1 cellular context compared by ENCODE assay signal in the genomic region with DNA sequence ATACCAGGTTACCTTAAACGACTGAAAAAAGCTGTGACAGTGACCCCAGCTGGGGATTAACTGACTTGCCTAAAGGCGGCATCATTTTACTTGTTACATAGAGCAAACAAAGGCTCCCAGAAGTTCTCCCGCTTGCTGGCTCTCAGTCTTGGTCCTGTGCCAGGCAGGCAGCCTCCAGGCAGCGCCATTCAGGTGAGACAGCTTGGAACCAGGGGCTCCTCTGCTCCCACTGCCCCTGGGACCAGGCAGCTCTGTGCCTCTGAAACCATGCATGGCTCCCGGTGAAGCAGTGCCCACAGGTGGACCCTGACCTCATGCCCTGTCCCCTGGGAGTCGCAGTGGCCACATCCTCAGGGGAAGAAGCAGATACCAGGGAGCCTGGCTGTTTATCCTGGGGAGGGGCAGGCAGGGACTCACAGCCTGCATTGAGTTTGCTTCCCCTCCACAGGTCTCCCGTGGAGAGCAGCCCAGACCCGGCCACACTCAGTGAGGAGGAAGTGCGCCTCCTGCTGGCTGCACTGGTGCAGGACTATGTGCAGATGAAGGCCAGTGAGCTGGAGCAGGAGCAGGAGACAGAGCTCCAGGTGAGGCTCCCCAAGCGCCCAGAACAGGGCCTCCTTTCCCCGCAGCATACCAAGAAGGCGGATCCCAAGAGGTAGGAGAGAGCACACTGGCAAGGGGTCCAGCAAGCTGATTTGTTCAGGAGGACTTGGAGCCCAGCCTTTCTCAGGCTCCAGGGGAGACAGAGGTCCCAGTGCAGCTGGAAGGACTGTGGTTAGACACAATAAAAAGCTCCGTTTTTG.
TF ChIP-seq lines count a peak whose summit lies in the region.

No MANE protein-coding gene starts in this region.

TF ChIP-seq in WTC11, 78 proteins besides CTCF, POLR2A, EP300 and RAD21 (continued from another document and continues in another):
- TF ChIP-seq ATF2 (CRISPR knock-in tag; IDR thresholded peaks at IDR 0.05; ENCODE audit: borderline replicate concordance, low read depth) (no peak), ZNF219 (CRISPR knock-in tag; IDR thresholded peaks at IDR 0.05; ENCODE audit: borderline replicate concordance) (no peak), ZNF121 (CRISPR knock-in tag; IDR thresholded peaks at IDR 0.05) (no peak), GABPB1 (CRISPR knock-in tag; IDR thresholded peaks at IDR 0.05) (peak; percentile 21; the same call in 1 of the 2 replicates), IRF2 (CRISPR knock-in tag; IDR thresholded peaks at IDR 0.05; ENCODE audit: borderline replicate concordance, low read depth) (no peak), NR2C2 (CRISPR knock-in tag; IDR thresholded peaks at IDR 0.05) (no peak), ATF3 (CRISPR knock-in tag; conservative IDR thresholded peaks at IDR 0.05) (no peak), FOXJ3 (CRISPR knock-in tag; IDR thresholded peaks at IDR 0.05; ENCODE audit: borderline replicate concordance) (no peak), NFE2L1 (CRISPR knock-in tag; IDR thresholded peaks at IDR 0.05) (no peak), MYBL2 (CRISPR knock-in tag; IDR thresholded peaks at IDR 0.05) (0 out of 2 replicates have a peak, but pooled peaks have one; percentile 42), FOXP1 (CRISPR knock-in tag; IDR thresholded peaks at IDR 0.05; ENCODE audit: borderline replicate concordance) (peak; percentile 41; the same call in 1 of the 2 replicates), PRRX2 (CRISPR knock-in tag; IDR thresholded peaks at IDR 0.05) (no peak), ZNF423 (CRISPR knock-in tag; IDR thresholded peaks at IDR 0.05) (no peak), ZNF396 (CRISPR knock-in tag; IDR thresholded peaks at IDR 0.05; ENCODE audit: borderline replicate concordance) (no peak), PRDM15 (CRISPR knock-in tag; IDR thresholded peaks at IDR 0.05) (no peak), JUN (CRISPR knock-in tag; IDR thresholded peaks at IDR 0.05) (no peak)
- TF ChIP-seq, protein P1, sequence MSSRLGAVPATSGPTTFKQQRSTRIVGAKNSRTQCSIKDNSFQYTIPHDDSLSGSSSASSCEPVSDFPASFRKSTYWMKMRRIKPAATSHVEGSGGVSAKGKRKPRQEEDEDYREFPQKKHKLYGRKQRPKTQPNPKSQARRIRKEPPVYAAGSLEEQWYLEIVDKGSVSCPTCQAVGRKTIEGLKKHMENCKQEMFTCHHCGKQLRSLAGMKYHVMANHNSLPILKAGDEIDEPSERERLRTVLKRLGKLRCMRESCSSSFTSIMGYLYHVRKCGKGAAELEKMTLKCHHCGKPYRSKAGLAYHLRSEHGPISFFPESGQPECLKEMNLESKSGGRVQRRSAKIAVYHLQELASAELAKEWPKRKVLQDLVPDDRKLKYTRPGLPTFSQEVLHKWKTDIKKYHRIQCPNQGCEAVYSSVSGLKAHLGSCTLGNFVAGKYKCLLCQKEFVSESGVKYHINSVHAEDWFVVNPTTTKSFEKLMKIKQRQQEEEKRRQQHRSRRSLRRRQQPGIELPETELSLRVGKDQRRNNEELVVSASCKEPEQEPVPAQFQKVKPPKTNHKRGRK (CRISPR knock-in tag; IDR thresholded peaks at IDR 0.05; ENCODE audit: borderline replicate concordance): no peak
- TF ChIP-seq, protein P2, sequence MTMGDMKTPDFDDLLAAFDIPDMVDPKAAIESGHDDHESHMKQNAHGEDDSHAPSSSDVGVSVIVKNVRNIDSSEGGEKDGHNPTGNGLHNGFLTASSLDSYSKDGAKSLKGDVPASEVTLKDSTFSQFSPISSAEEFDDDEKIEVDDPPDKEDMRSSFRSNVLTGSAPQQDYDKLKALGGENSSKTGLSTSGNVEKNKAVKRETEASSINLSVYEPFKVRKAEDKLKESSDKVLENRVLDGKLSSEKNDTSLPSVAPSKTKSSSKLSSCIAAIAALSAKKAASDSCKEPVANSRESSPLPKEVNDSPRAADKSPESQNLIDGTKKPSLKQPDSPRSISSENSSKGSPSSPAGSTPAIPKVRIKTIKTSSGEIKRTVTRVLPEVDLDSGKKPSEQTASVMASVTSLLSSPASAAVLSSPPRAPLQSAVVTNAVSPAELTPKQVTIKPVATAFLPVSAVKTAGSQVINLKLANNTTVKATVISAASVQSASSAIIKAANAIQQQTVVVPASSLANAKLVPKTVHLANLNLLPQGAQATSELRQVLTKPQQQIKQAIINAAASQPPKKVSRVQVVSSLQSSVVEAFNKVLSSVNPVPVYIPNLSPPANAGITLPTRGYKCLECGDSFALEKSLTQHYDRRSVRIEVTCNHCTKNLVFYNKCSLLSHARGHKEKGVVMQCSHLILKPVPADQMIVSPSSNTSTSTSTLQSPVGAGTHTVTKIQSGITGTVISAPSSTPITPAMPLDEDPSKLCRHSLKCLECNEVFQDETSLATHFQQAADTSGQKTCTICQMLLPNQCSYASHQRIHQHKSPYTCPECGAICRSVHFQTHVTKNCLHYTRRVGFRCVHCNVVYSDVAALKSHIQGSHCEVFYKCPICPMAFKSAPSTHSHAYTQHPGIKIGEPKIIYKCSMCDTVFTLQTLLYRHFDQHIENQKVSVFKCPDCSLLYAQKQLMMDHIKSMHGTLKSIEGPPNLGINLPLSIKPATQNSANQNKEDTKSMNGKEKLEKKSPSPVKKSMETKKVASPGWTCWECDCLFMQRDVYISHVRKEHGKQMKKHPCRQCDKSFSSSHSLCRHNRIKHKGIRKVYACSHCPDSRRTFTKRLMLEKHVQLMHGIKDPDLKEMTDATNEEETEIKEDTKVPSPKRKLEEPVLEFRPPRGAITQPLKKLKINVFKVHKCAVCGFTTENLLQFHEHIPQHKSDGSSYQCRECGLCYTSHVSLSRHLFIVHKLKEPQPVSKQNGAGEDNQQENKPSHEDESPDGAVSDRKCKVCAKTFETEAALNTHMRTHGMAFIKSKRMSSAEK (CRISPR knock-in tag; IDR thresholded peaks at IDR 0.05; ENCODE audit: borderline replicate concordance): no peak
- TF ChIP-seq, protein P3, sequence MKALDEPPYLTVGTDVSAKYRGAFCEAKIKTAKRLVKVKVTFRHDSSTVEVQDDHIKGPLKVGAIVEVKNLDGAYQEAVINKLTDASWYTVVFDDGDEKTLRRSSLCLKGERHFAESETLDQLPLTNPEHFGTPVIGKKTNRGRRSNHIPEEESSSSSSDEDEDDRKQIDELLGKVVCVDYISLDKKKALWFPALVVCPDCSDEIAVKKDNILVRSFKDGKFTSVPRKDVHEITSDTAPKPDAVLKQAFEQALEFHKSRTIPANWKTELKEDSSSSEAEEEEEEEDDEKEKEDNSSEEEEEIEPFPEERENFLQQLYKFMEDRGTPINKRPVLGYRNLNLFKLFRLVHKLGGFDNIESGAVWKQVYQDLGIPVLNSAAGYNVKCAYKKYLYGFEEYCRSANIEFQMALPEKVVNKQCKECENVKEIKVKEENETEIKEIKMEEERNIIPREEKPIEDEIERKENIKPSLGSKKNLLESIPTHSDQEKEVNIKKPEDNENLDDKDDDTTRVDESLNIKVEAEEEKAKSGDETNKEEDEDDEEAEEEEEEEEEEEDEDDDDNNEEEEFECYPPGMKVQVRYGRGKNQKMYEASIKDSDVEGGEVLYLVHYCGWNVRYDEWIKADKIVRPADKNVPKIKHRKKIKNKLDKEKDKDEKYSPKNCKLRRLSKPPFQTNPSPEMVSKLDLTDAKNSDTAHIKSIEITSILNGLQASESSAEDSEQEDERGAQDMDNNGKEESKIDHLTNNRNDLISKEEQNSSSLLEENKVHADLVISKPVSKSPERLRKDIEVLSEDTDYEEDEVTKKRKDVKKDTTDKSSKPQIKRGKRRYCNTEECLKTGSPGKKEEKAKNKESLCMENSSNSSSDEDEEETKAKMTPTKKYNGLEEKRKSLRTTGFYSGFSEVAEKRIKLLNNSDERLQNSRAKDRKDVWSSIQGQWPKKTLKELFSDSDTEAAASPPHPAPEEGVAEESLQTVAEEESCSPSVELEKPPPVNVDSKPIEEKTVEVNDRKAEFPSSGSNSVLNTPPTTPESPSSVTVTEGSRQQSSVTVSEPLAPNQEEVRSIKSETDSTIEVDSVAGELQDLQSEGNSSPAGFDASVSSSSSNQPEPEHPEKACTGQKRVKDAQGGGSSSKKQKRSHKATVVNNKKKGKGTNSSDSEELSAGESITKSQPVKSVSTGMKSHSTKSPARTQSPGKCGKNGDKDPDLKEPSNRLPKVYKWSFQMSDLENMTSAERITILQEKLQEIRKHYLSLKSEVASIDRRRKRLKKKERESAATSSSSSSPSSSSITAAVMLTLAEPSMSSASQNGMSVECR (CRISPR knock-in tag; IDR thresholded peaks at IDR 0.05; ENCODE audit: borderline replicate concordance): no peak
- TF ChIP-seq, protein P4, sequence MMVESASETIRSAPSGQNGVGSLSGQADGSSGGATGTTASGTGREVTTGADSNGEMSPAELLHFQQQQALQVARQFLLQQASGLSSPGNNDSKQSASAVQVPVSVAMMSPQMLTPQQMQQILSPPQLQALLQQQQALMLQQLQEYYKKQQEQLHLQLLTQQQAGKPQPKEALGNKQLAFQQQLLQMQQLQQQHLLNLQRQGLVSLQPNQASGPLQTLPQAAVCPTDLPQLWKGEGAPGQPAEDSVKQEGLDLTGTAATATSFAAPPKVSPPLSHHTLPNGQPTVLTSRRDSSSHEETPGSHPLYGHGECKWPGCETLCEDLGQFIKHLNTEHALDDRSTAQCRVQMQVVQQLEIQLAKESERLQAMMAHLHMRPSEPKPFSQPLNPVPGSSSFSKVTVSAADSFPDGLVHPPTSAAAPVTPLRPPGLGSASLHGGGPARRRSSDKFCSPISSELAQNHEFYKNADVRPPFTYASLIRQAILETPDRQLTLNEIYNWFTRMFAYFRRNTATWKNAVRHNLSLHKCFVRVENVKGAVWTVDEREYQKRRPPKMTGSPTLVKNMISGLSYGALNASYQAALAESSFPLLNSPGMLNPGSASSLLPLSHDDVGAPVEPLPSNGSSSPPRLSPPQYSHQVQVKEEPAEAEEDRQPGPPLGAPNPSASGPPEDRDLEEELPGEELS (CRISPR knock-in tag; IDR thresholded peaks at IDR 0.05): no peak
- TF ChIP-seq, protein P5, sequence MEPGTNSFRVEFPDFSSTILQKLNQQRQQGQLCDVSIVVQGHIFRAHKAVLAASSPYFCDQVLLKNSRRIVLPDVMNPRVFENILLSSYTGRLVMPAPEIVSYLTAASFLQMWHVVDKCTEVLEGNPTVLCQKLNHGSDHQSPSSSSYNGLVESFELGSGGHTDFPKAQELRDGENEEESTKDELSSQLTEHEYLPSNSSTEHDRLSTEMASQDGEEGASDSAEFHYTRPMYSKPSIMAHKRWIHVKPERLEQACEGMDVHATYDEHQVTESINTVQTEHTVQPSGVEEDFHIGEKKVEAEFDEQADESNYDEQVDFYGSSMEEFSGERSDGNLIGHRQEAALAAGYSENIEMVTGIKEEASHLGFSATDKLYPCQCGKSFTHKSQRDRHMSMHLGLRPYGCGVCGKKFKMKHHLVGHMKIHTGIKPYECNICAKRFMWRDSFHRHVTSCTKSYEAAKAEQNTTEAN (CRISPR knock-in tag; IDR thresholded peaks at IDR 0.05): 0 out of 2 replicates have a peak, but pooled peaks have one; percentile 31
- TF ChIP-seq, protein P6, sequence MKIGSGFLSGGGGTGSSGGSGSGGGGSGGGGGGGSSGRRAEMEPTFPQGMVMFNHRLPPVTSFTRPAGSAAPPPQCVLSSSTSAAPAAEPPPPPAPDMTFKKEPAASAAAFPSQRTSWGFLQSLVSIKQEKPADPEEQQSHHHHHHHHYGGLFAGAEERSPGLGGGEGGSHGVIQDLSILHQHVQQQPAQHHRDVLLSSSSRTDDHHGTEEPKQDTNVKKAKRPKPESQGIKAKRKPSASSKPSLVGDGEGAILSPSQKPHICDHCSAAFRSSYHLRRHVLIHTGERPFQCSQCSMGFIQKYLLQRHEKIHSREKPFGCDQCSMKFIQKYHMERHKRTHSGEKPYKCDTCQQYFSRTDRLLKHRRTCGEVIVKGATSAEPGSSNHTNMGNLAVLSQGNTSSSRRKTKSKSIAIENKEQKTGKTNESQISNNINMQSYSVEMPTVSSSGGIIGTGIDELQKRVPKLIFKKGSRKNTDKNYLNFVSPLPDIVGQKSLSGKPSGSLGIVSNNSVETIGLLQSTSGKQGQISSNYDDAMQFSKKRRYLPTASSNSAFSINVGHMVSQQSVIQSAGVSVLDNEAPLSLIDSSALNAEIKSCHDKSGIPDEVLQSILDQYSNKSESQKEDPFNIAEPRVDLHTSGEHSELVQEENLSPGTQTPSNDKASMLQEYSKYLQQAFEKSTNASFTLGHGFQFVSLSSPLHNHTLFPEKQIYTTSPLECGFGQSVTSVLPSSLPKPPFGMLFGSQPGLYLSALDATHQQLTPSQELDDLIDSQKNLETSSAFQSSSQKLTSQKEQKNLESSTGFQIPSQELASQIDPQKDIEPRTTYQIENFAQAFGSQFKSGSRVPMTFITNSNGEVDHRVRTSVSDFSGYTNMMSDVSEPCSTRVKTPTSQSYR (CRISPR knock-in tag; IDR thresholded peaks at IDR 0.05): no peak
